21 cellular contexts compared by ENCODE assay signal in genomic region chr5:103247120-103247519, GRCh38. TPM values are rescaled to one million over a fixed set of nuclear protein-coding genes. Genes with fewer than 3 reads are reported as not detected.
A peak's percentile ranks its signal among the peaks of the same experiment; 100 is the strongest.
DNase-seq lines count a peak whose midpoint lies in the region; ATAC-seq, FAIRE-seq and TF ChIP-seq lines count a peak whose summit lies in the region.
"Had no signal": no experiment of that assay in that cellular context is flagged by ENCODE, and none has a peak within 500 bp of the region (broad histone marks: within the 10 kb centered on the region; RNA-seq: fewer than 3 reads in every experiment).

No MANE protein-coding gene starts in this region.

- H3K9me3 ChIP-seq in MM.1S (replicated peaks; ENCODE audit: insufficient read depth, low read length), result no peaks in the 10 kb centered on the region
- H3K9me3 ChIP-seq: A549 had no signal

- no peak overlapping the region for H3K4me3 ChIP-seq in MM.1S (ENCODE audit: low read length)
- H3K4me3 ChIP-seq: A549, GM23338 had no signal

- H4K20me1 ChIP-seq in MM.1S (ENCODE audit: insufficient read depth, low read length), result no peaks in the 10 kb centered on the region

- no peaks in the 10 kb centered on the region for H3K9me2 ChIP-seq in MM.1S (replicated peaks; ENCODE audit: insufficient read depth, low read length)

- no peaks in the 10 kb centered on the region for H3K36me3 ChIP-seq in MM.1S (replicated peaks; ENCODE audit: insufficient read depth, low read length)

- DNase-seq in stimulated activated naive B cell treated with anti-CD40 and anti-IgM and Interleukin-4, amounts not matched to agents 10 μg/mL and 1 μg/mL and 100 μg/mL, for 72 hours, result no peak
- DNase-seq in chondrocyte (ENCODE audit: low spot score) (no peak), C1 segment of cervical spinal cord (lab: John Stamatoyannopoulos, UW) (no peak), MM.1S (no peak)
- DNase-seq: Calu3; CD4-positive, alpha-beta memory T cell; DMS79 treated with DMSO at 0.1 percent for 48 hours; HCEC 1CT; Karpas-422; KBM-7 had no signal

- H3K27me3 ChIP-seq in MM.1S (replicated peaks; ENCODE audit: insufficient read depth, low read length), result no peaks in the 10 kb centered on the region

- ATAC-seq in GM21619 (IDR thresholded peaks at IDR 0.05; ENCODE audit: unreplicated experiment) (peak; percentile 52), HG03378 (IDR thresholded peaks at IDR 0.05; ENCODE audit: unreplicated experiment) (peak; percentile 54)
- ATAC-seq in stimulated activated naive B cell treated with anti-CD40 and anti-IgM and Interleukin-4, amounts not matched to agents 10 μg/mL and 1 μg/mL and 100 μg/mL, for 72 hours (replicated peaks), result peak; percentile 74 to 80
- ATAC-seq: A549, GM23338, HepG2 had no signal

- peaks cover 3 to 12% of the 10 kb centered on the region in 2 donors for H3K4me1 Mint-ChIP-seq in stimulated activated naive B cell treated with anti-CD40 and anti-IgM and Interleukin-4, amounts not matched to agents 10 μg/mL and 1 μg/mL and 100 μg/mL, for 72 hours
- no peaks in the 10 kb centered on the region for H3K4me1 Mint-ChIP-seq in chondrocyte (ENCODE audit: low read depth)
- H3K4me1 Mint-ChIP-seq: GM23338 had no signal

- H3K4me2 ChIP-seq in MM.1S (ENCODE audit: low read depth, low read length), result no peak overlapping the region
- H3K4me2 ChIP-seq: A549, GM23338 had no signal

- H3K9ac ChIP-seq in MM.1S (ENCODE audit: low read length), result no peak overlapping the region

- FAIRE-seq in G401.6 (lab: Jason Lieb, UNC), result peak; percentile 3
- FAIRE-seq: A549, GM18507, H54, HepG2 had no signal

- no peak for TF ChIP-seq CTCF in chondrocyte (IDR thresholded peaks at IDR 0.05)
- TF ChIP-seq CTCF in MM.1S (IDR thresholded peaks at IDR 0.05; ENCODE audit: low read length), result no peak

- no peaks in the 10 kb centered on the region for H3K36me3 Mint-ChIP-seq in stimulated activated naive B cell treated with anti-CD40 and anti-IgM and Interleukin-4, amounts not matched to agents 10 μg/mL and 1 μg/mL and 100 μg/mL, for 72 hours
- no peaks in the 10 kb centered on the region for H3K36me3 Mint-ChIP-seq in chondrocyte (ENCODE audit: low read depth)
- H3K36me3 Mint-ChIP-seq: CD14-positive monocyte; CD4-positive, alpha-beta memory T cell; IgD-negative memory B cell had no signal

- no peaks in the 10 kb centered on the region for H3K79me2 ChIP-seq in MM.1S (ENCODE audit: low read length)

- H3K27ac Mint-ChIP-seq in stimulated activated naive B cell treated with anti-CD40 and anti-IgM and Interleukin-4, amounts not matched to agents 10 μg/mL and 1 μg/mL and 100 μg/mL, for 72 hours, result no peak overlapping the region
- no peak overlapping the region for H3K27ac Mint-ChIP-seq in chondrocyte (ENCODE audit: unreplicated experiment)
- H3K27ac Mint-ChIP-seq: CD14-positive monocyte; CD4-positive, alpha-beta memory T cell; GM23338 had no signal

- H3K9me3 Mint-ChIP-seq in stimulated activated naive B cell treated with anti-CD40 and anti-IgM and Interleukin-4, amounts not matched to agents 10 μg/mL and 1 μg/mL and 100 μg/mL, for 72 hours, result peaks cover 0 to 7% of the 10 kb centered on the region in 2 donors
- no peaks in the 10 kb centered on the region for H3K9me3 Mint-ChIP-seq in chondrocyte (ENCODE audit: low read depth)
- H3K9me3 Mint-ChIP-seq: GM23338 had no signal

- H3K4me1 ChIP-seq in MM.1S (ENCODE audit: low read length), result no peaks in the 10 kb centered on the region
- H3K4me1 ChIP-seq: A549 had no signal

- no peak overlapping the region for H3K27ac ChIP-seq in MM.1S (ENCODE audit: low read length)
- H3K27ac ChIP-seq: 22Rv1, A549 had no signal

- H3F3A ChIP-seq in MM.1S (ENCODE audit: insufficient read depth, low read length), result no peaks in the 10 kb centered on the region

- H2AFZ ChIP-seq in MM.1S (ENCODE audit: low read length), result no peak overlapping the region
- H2AFZ ChIP-seq: GM23338 had no signal

- peaks cover 5 to 6% of the 10 kb centered on the region in 2 donors for H3K27me3 Mint-ChIP-seq in stimulated activated naive B cell treated with anti-CD40 and anti-IgM and Interleukin-4, amounts not matched to agents 10 μg/mL and 1 μg/mL and 100 μg/mL, for 72 hours
- no peaks in the 10 kb centered on the region for H3K27me3 Mint-ChIP-seq in chondrocyte (ENCODE audit: low read depth)

- H3K4me3 Mint-ChIP-seq in stimulated activated naive B cell treated with anti-CD40 and anti-IgM and Interleukin-4, amounts not matched to agents 10 μg/mL and 1 μg/mL and 100 μg/mL, for 72 hours, result no peak overlapping the region
- H3K4me3 Mint-ChIP-seq in chondrocyte (ENCODE audit: unreplicated experiment), result no peak overlapping the region
- H3K4me3 Mint-ChIP-seq: CD14-positive monocyte; CD4-positive, alpha-beta memory T cell; GM23338 had no signal

RNA-seq across cellular contexts. Expression of gene MACIR, which starts 11.4 kb away (rescaled TPM):
- 10.2 to 16.9 TPM (median 16.0 TPM) in 3 replicates for total RNA-seq in chondrocyte
